In the genomic region with DNA sequence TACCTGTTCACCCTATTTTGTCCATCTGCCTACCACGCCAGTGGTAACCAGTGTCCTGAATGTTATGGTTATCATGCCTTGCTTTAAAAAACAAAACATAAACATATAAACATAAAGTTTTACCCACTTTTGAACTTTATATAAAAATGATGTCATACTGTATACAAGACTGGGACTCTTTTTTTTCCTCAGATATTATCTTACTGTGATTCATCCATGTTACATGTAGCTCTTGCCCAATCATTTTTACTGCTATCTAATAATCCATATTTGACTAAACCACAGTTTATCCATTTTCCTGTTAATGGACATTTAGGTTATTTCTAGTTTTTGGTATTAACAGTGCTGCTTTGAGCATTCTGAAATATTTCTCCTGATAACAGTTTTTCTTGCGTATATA, we compare ENCODE assay signal across 18 cellular contexts.
DNase-seq lines count a peak whose midpoint lies in the region; FAIRE-seq and TF ChIP-seq lines count a peak whose summit lies in the region.
"Had no signal": no experiment of that assay in that cellular context is flagged by ENCODE, and none has a peak within 500 bp of the region (broad histone marks: within the 10 kb centered on the region; RNA-seq: fewer than 3 reads in every experiment).

No MANE protein-coding gene starts in this region.

- peaks cover 5% of the 10 kb centered on the region for H3K36me3 ChIP-seq in bronchial epithelial cell (ENCODE audit: control insufficient read depth, insufficient read depth, low read length)
- peaks cover 0 to 6% of the 10 kb centered on the region in 2 donors for H3K36me3 ChIP-seq in adrenal gland (replicated peaks in 1 of 2)

- H3K27ac Mint-ChIP-seq in HFFc6, result no peak overlapping the region

- DNase-seq in D721Med (ENCODE audit: insufficient read length, low spot score) (no peak), HFFc6 (peak; percentile 14), bronchial epithelial cell (ENCODE audit: low read depth) (peak; percentile 54), fibroblast of the aortic adventitia (ENCODE audit: low read depth) (peak; percentile 41), adrenal gland (no peak), NCI-H446 treated with DMSO at 0.1 percent for 48 hours (lab: John Stamatoyannopoulos, UW) (no peak), retina (no peak), NCI-H2081 treated with DMSO at 0.1 percent for 48 hours (lab: John Stamatoyannopoulos, UW) (no peak)
- DNase-seq: AML-193, DMS79 treated with DMSO at 0.1 percent for 48 hours, H7, NCI-H1417, NCI-H1930, NCI-H2171 treated with DMSO at 0.1 percent for 48 hours, NCI-H510A, NCI-H82, SHP77 treated with DMSO at 0.1 percent for 48 hours had no signal

- TF ChIP-seq POLR2A in adrenal gland (IDR thresholded peaks at IDR 0.05), result no peak

- no peak overlapping the region for H3K27ac ChIP-seq in adrenal gland
- H3K27ac ChIP-seq: A549 had no signal

- TF ChIP-seq CTCF in D721Med (IDR thresholded peaks at IDR 0.05; ENCODE audit: insufficient read depth, missing control alignments), result no peak
- no peak for TF ChIP-seq CTCF in HFFc6 (IDR thresholded peaks at IDR 0.05)
- TF ChIP-seq CTCF in bronchial epithelial cell (IDR thresholded peaks at IDR 0.05; ENCODE audit: insufficient read depth, low read length, severe bottlenecking), result no peak
- no peak for TF ChIP-seq CTCF in fibroblast of the aortic adventitia (IDR thresholded peaks at IDR 0.05; ENCODE audit: insufficient read depth, low read length)
- TF ChIP-seq CTCF in adrenal gland (IDR thresholded peaks at IDR 0.05), result no peak

- FAIRE-seq in D721Med (lab: Jason Lieb, UNC), result peak; percentile 35
- no peak for FAIRE-seq in bronchial epithelial cell (lab: Jason Lieb, UNC)
- FAIRE-seq: A549 had no signal

- intact Hi-C loops in adrenal gland (cut with DNase I), result no loop called here

- H3K9me3 ChIP-seq in adrenal gland (replicated peaks in 1 of 3), result no peaks in the 10 kb centered on the region
- H3K9me3 ChIP-seq: A549 had no signal

- WGBS in adrenal gland, 4 donors, result 96 to 99% (median 98%) methylated on average over 2 of the region's 2 CpGs

- H3K9me3 Mint-ChIP-seq in HFFc6, result no peaks in the 10 kb centered on the region

- H3K4me3 ChIP-seq in bronchial epithelial cell (ENCODE audit: low read depth, low read length), result no peak overlapping the region
- no peak overlapping the region for H3K4me3 ChIP-seq in fibroblast of the aortic adventitia (ENCODE audit: low read depth, low read length)
- H3K4me3 ChIP-seq in adrenal gland, result no peak overlapping the region
- H3K4me3 ChIP-seq: A549 had no signal

- H3K27me3 Mint-ChIP-seq in HFFc6 (ENCODE audit: insufficient read depth), result no peaks in the 10 kb centered on the region

- peaks cover 0 to 12% of the 10 kb centered on the region in 2 donors for H3K4me1 ChIP-seq in adrenal gland (replicated peaks in 1 of 2)
- H3K4me1 ChIP-seq: A549 had no signal

- H3K4me3 Mint-ChIP-seq in HFFc6, result no peak overlapping the region

- H3K36me3 Mint-ChIP-seq in HFFc6 (ENCODE audit: low read depth), result peaks cover 9% of the 10 kb centered on the region; the same call in 1 of the 2 replicates

- no peaks in the 10 kb centered on the region for H3K27me3 ChIP-seq in bronchial epithelial cell (ENCODE audit: control insufficient read depth, insufficient read depth, low read length)
- H3K27me3 ChIP-seq in adrenal gland, result no peaks in the 10 kb centered on the region

- peaks cover 24% of the 10 kb centered on the region for H3K4me1 Mint-ChIP-seq in HFFc6 (ENCODE audit: low read depth)

Comparison
In these comparisons a context has a peak if more than half of its experiments do, and no peak if none do; other contexts are left out.
1. DNase-seq: peak in HFFc6 (single experiment), bronchial epithelial cell (single experiment) and fibroblast of the aortic adventitia (single experiment); none in D721Med (single experiment), adrenal gland (0 of 7), NCI-H446 treated with DMSO at 0.1 percent for 48 hours (single experiment), retina (single experiment) and NCI-H2081 treated with DMSO at 0.1 percent for 48 hours (single experiment).